16 cellular contexts compared by ENCODE assay signal in the genomic region with DNA sequence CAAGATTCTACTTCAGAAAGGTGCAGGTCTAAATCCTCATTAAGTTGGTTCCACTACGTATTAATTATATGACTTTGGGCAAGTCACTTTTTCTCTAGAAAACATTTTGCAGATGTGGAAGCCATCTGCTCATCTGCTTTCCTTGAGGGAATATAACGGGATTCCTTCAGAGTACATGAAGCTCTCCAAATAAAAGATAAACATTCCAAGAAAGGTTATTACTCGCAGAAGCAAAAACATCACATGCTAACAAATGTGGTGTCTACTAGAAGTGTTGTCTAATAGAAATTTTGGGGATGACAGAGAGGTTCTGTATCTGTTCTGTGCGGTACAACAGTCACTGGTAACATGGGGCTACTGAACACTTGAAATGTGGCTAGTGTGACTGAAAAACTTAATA.
A peak's percentile ranks its signal among the peaks of the same experiment; 100 is the strongest.
DNase-seq lines count a peak whose midpoint lies in the region; ATAC-seq and TF ChIP-seq lines count a peak whose summit lies in the region.
"Had no signal": no experiment of that assay in that cellular context is flagged by ENCODE, and none has a peak within 500 bp of the region (broad histone marks: within the 10 kb centered on the region; RNA-seq: fewer than 3 reads in every experiment).

No MANE protein-coding gene starts in this region.

- TF ChIP-seq EP300 in esophagus muscularis mucosa (IDR thresholded peaks at IDR 0.05) = no peak
- TF ChIP-seq EP300 in sigmoid colon (IDR thresholded peaks at IDR 0.05) = no peak

- H3K4me3 Mint-ChIP-seq in CD8-positive, alpha-beta T cell = no peak overlapping the region
- H3K4me3 Mint-ChIP-seq in natural killer cell treated with Interleukin-12 subunit alpha and Interleukin-12 subunit beta and Interleukin-15 and Interleukin-18, amount 100 ng/mL, for 72 hours = no peak overlapping the region
- H3K4me3 Mint-ChIP-seq: B cell; CD4-positive, alpha-beta memory T cell; HFFc6 had no signal

- H3K4me1 Mint-ChIP-seq in CD8-positive, alpha-beta T cell (ENCODE audit: low read depth) = peaks cover 4% of the 10 kb centered on the region
- H3K4me1 Mint-ChIP-seq in natural killer cell treated with Interleukin-12 subunit alpha and Interleukin-12 subunit beta and Interleukin-15 and Interleukin-18, amount 100 ng/mL, for 72 hours (ENCODE audit: low read depth in 2 of 2) = peaks cover 29 to 34% of the 10 kb centered on the region in 2 donors

- WGBS in esophagus muscularis mucosa = 51% methylated on average over 4 of the region's 4 CpGs
- WGBS in sigmoid colon, 2 donors = 62 to 84% methylated on average over 4 of the region's 4 CpGs

- H3K27ac Mint-ChIP-seq in CD8-positive, alpha-beta T cell = no peak overlapping the region
- no peak overlapping the region for H3K27ac Mint-ChIP-seq in natural killer cell treated with Interleukin-12 subunit alpha and Interleukin-12 subunit beta and Interleukin-15 and Interleukin-18, amount 100 ng/mL, for 72 hours
- H3K27ac Mint-ChIP-seq: B cell; CD4-positive, alpha-beta memory T cell; HFFc6 had no signal

- H3K27me3 ChIP-seq in esophagus muscularis mucosa (no peaks in the 10 kb centered on the region), neutrophil (no peaks in the 10 kb centered on the region), sigmoid colon (no peaks in the 10 kb centered on the region), vagina (no peaks in the 10 kb centered on the region)
- no peaks in the 10 kb centered on the region for H3K27me3 ChIP-seq in CD8-positive, alpha-beta T cell (ENCODE audit: insufficient read depth, low read length)

- H3K27ac ChIP-seq in esophagus muscularis mucosa (replicated peaks in 1 of 4) = peak overlapping the region; percentile 52 to 72 (median 58)
- peak overlapping the region; percentile 14 for H3K27ac ChIP-seq in neutrophil
- H3K27ac ChIP-seq in sigmoid colon = peak overlapping the region; percentile 31 to 67 (median 57)
- H3K27ac ChIP-seq in vagina = peak overlapping the region; percentile 17
- H3K27ac ChIP-seq in CD8-positive, alpha-beta T cell (ENCODE audit: low read depth, low read length) = no peak overlapping the region

- DNase-seq in esophagus muscularis mucosa (ENCODE audit: extremely low spot score) (no peak), sigmoid colon (no peak), vagina (ENCODE audit: extremely low spot score in 2 of 2) (no peak)
- no peak for DNase-seq in CD8-positive, alpha-beta T cell
- DNase-seq in natural killer cell treated with Interleukin-12 subunit alpha and Interleukin-12 subunit beta and Interleukin-15 and Interleukin-18, amount 100 ng/mL, for 72 hours (ENCODE audit: low spot score) = no peak
- DNase-seq: C1 segment of cervical spinal cord; CD4-positive, alpha-beta memory T cell; COR-L47; DND-41; GDM1; HFFc6 had no signal

- ATAC-seq in CD8-positive, alpha-beta T cell = no peak
- ATAC-seq in GM19452 (IDR thresholded peaks at IDR 0.05; ENCODE audit: unreplicated experiment) = no peak
- ATAC-seq in natural killer cell treated with Interleukin-12 subunit alpha and Interleukin-12 subunit beta and Interleukin-15 and Interleukin-18, amount 100 ng/mL, for 72 hours = no peak
- ATAC-seq: HepG2 had no signal

- no peaks in the 10 kb centered on the region for H3K9me3 ChIP-seq in esophagus muscularis mucosa
- no peaks in the 10 kb centered on the region for H3K9me3 ChIP-seq in neutrophil
- H3K9me3 ChIP-seq in sigmoid colon = no peaks in the 10 kb centered on the region
- no peaks in the 10 kb centered on the region for H3K9me3 ChIP-seq in vagina
- H3K9me3 ChIP-seq in CD8-positive, alpha-beta T cell (ENCODE audit: low read length) = no peaks in the 10 kb centered on the region
- H3K9me3 ChIP-seq: HAP-1 had no signal

- no peaks in the 10 kb centered on the region for H3K36me3 ChIP-seq in esophagus muscularis mucosa
- H3K36me3 ChIP-seq in neutrophil = no peaks in the 10 kb centered on the region
- no peaks in the 10 kb centered on the region for H3K36me3 ChIP-seq in sigmoid colon
- no peaks in the 10 kb centered on the region for H3K36me3 ChIP-seq in vagina
- no peaks in the 10 kb centered on the region for H3K36me3 ChIP-seq in CD8-positive, alpha-beta T cell (ENCODE audit: insufficient read depth, low read length)
- H3K36me3 ChIP-seq: HAP-1 had no signal

- peaks cover 33 to 84% (median 69%) of the 10 kb centered on the region in 4 donors for H3K4me1 ChIP-seq in esophagus muscularis mucosa
- H3K4me1 ChIP-seq in neutrophil (ENCODE audit: control insufficient read depth in 1 of 2, insufficient read depth in 1 of 2, low read depth in 1 of 2, low read length in 1 of 2) = no peaks in the 10 kb centered on the region
- H3K4me1 ChIP-seq in sigmoid colon = peaks cover 0 to 76% (median 62%) of the 10 kb centered on the region in 4 donors
- peaks cover 17% of the 10 kb centered on the region for H3K4me1 ChIP-seq in vagina
- H3K4me1 ChIP-seq in CD8-positive, alpha-beta T cell (ENCODE audit: insufficient read depth, low read length) = no peaks in the 10 kb centered on the region
- H3K4me1 ChIP-seq: HAP-1 had no signal

- H3K27me3 Mint-ChIP-seq in CD8-positive, alpha-beta T cell (ENCODE audit: low read depth) = peaks cover 4% of the 10 kb centered on the region
- no peaks in the 10 kb centered on the region for H3K27me3 Mint-ChIP-seq in natural killer cell treated with Interleukin-12 subunit alpha and Interleukin-12 subunit beta and Interleukin-15 and Interleukin-18, amount 100 ng/mL, for 72 hours
- H3K27me3 Mint-ChIP-seq: B cell; CD4-positive, alpha-beta memory T cell had no signal

- TF ChIP-seq CTCF in esophagus muscularis mucosa (IDR thresholded peaks at IDR 0.05) (no peak), neutrophil (IDR thresholded peaks at IDR 0.05) (no peak), sigmoid colon (IDR thresholded peaks at IDR 0.05) (no peak), vagina (IDR thresholded peaks at IDR 0.05) (no peak)
- TF ChIP-seq CTCF in CD8-positive, alpha-beta T cell (IDR thresholded peaks at IDR 0.05) = no peak

- H3K36me3 Mint-ChIP-seq in CD8-positive, alpha-beta T cell = no peaks in the 10 kb centered on the region
- peaks cover 21% of the 10 kb centered on the region for H3K36me3 Mint-ChIP-seq in natural killer cell treated with Interleukin-12 subunit alpha and Interleukin-12 subunit beta and Interleukin-15 and Interleukin-18, amount 100 ng/mL, for 72 hours

- no peaks in the 10 kb centered on the region for H3K9me3 Mint-ChIP-seq in CD8-positive, alpha-beta T cell
- peaks cover 4% of the 10 kb centered on the region for H3K9me3 Mint-ChIP-seq in natural killer cell treated with Interleukin-12 subunit alpha and Interleukin-12 subunit beta and Interleukin-15 and Interleukin-18, amount 100 ng/mL, for 72 hours
- H3K9me3 Mint-ChIP-seq: CD4-positive, alpha-beta memory T cell; HFFc6 had no signal

- CTCF ChIA-PET in CD8-positive, alpha-beta T cell (lab: Charles Lee) = interaction anchor here (0.6 kb wide), 1 partner anchor 463 kb away, joined by 3 read pairs; no protein-coding TSS in a partner anchor

- intact Hi-C loops in esophagus muscularis mucosa (cut with DNase I) = loop anchor here (5.0 kb wide), 1 partner anchor 33 kb away; no protein-coding TSS in a partner anchor
- intact Hi-C loops in sigmoid colon (cut with DNase I) = no loop called here
- intact Hi-C loops in vagina (cut with DNase I) = no loop called here
- intact Hi-C loops in CD8-positive, alpha-beta T cell (cut with DNase I, micrococcal nuclease) = no loop called here

- POLR2A ChIA-PET in CD8-positive, alpha-beta T cell (lab: Charles Lee) = no interaction called here

- H3K4me3 ChIP-seq in esophagus muscularis mucosa = no peak overlapping the region
- no peak overlapping the region for H3K4me3 ChIP-seq in neutrophil (ENCODE audit: low read depth in 1 of 2, low read length in 1 of 2)
- no peak overlapping the region for H3K4me3 ChIP-seq in sigmoid colon
- no peak overlapping the region for H3K4me3 ChIP-seq in vagina
- H3K4me3 ChIP-seq in CD8-positive, alpha-beta T cell (ENCODE audit: low read depth, low read length) = no peak overlapping the region
- H3K4me3 ChIP-seq: HAP-1 had no signal

- TF ChIP-seq POLR2A in esophagus muscularis mucosa (IDR thresholded peaks at IDR 0.05; ENCODE audit: low read depth) = no peak
- no peak for TF ChIP-seq POLR2A in sigmoid colon (IDR thresholded peaks at IDR 0.05)
- TF ChIP-seq POLR2A in vagina (IDR thresholded peaks at IDR 0.05) = no peak
